19 cellular contexts compared by ENCODE assay signal in the genomic region with DNA sequence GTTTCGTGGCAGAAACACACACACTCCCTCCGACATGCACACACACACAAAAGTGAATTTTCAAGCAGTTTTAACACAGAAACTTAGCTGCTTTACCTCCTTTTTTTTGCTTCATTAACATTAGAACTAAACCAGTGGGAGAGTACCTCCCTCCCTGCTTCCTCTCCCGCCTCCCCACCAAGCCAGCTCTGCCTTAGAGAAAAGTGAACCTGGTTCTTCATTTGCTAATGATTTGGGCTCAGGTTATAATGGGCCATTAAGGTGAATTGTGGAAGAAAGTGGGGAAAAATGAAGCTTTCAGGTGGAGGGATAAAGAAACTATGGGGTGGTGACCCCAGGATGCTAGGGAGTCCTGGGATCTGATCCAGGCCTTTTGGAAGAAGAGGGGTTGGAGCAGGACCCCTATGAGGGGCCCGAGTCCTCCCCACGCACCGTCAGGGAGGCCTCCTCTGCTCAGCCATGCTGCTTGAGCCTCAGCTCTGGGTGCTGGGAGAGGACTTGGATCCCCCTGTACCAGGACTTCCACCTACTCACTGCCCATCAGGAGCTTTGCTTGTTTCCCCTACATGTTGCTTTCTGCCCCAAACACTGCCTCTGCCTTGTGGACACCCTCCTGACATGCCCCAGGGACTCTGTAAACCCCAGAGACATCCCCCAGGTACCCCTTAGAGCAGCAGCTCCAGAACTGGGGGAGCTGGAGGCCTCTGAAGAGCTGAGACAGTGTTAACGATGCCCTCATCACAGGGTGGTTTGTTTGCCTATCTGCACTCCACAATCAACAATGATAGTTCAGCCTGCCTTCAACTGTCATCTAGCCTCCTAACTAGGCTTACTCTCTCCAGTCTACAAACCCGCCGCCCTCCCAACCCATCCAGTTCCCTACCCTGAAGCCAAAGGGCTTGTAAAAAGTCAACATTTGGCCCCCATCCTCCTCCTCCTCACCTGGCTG. TPM values are rescaled to one million over a fixed set of nuclear protein-coding genes. Genes with fewer than 3 reads are reported as not detected.
DNase-seq lines count a peak whose midpoint lies in the region; ATAC-seq and TF ChIP-seq lines count a peak whose summit lies in the region.
"Had no signal": no experiment of that assay in that cellular context is flagged by ENCODE, and none has a peak within 500 bp of the region (broad histone marks: within the 10 kb centered on the region; RNA-seq: fewer than 3 reads in every experiment).

No MANE protein-coding gene starts in this region.

- H3K9me3 Mint-ChIP-seq in activated naive CD8-positive, alpha-beta T cell (ENCODE audit: low read depth): no peaks in the 10 kb centered on the region
- no peaks in the 10 kb centered on the region for H3K9me3 Mint-ChIP-seq in activated naive CD8-positive, alpha-beta T cell treated with anti-CD3 and anti-CD28 coated beads for 36 hours
- no peaks in the 10 kb centered on the region for H3K9me3 Mint-ChIP-seq in T-cell
- H3K9me3 Mint-ChIP-seq: neural crest cell, type B pancreatic cell had no signal

- no peaks in the 10 kb centered on the region for H3K27me3 ChIP-seq in iPS DF 6.9 (ENCODE audit: control insufficient read depth, insufficient read depth, low read length)
- no peaks in the 10 kb centered on the region for H3K27me3 ChIP-seq in upper lobe of right lung
- H3K27me3 ChIP-seq: dorsolateral prefrontal cortex, spleen had no signal

- H3K27me3 Mint-ChIP-seq in activated naive CD8-positive, alpha-beta T cell: no peaks in the 10 kb centered on the region
- H3K27me3 Mint-ChIP-seq in activated naive CD8-positive, alpha-beta T cell treated with anti-CD3 and anti-CD28 coated beads for 36 hours: no peaks in the 10 kb centered on the region
- no peaks in the 10 kb centered on the region for H3K27me3 Mint-ChIP-seq in T-cell

- H3K27ac ChIP-seq in iPS DF 6.9 (ENCODE audit: low read length) (peak overlapping the region; percentile 86), upper lobe of right lung (no peak overlapping the region)
- H3K27ac ChIP-seq: C4-2B, dorsolateral prefrontal cortex had no signal

- WGBS in iPS DF 6.9 (ENCODE audit: insufficient coverage, insufficient read length): no CpG with 5 or more reads among the region's 9 CpGs

- CTCF ChIA-PET in T-cell (lab: Charles Lee): interaction anchor here in 1 of 2 donors (1.0 kb wide), 1 partner anchor 20 kb away, joined by 3 read pairs; no protein-coding TSS in a partner anchor

- H3K4me1 Mint-ChIP-seq in activated naive CD8-positive, alpha-beta T cell (ENCODE audit: low read depth): peaks cover 9% of the 10 kb centered on the region
- no peaks in the 10 kb centered on the region for H3K4me1 Mint-ChIP-seq in activated naive CD8-positive, alpha-beta T cell treated with anti-CD3 and anti-CD28 coated beads for 36 hours
- H3K4me1 Mint-ChIP-seq in T-cell: peaks cover 0 to 9% (median 2%) of the 10 kb centered on the region in 3 donors
- H3K4me1 Mint-ChIP-seq: neural crest cell had no signal

- POLR2A ChIA-PET in T-cell (lab: Charles Lee): interaction anchor here in 1 of 2 donors (1.2 kb wide), 1 partner anchor 52 kb away, joined by 3 read pairs; no protein-coding TSS in a partner anchor

- no peaks in the 10 kb centered on the region for H3K9me3 ChIP-seq in iPS DF 6.9 (ENCODE audit: control insufficient read depth, insufficient read depth, low read length)
- no peaks in the 10 kb centered on the region for H3K9me3 ChIP-seq in upper lobe of right lung
- H3K9me3 ChIP-seq: A549, SK-N-SH, spleen had no signal

- H3K4me1 ChIP-seq in iPS DF 6.9 (ENCODE audit: control insufficient read depth, insufficient read depth, low read length) (peaks cover 11% of the 10 kb centered on the region), upper lobe of right lung (no peaks in the 10 kb centered on the region)
- H3K4me1 ChIP-seq: spleen had no signal

- H3K27ac Mint-ChIP-seq in activated naive CD8-positive, alpha-beta T cell: peak overlapping the region; percentile 85
- no peak overlapping the region for H3K27ac Mint-ChIP-seq in activated naive CD8-positive, alpha-beta T cell treated with anti-CD3 and anti-CD28 coated beads for 36 hours
- H3K27ac Mint-ChIP-seq in T-cell: no peak overlapping the region

- no peak for TF ChIP-seq CTCF in upper lobe of right lung (IDR thresholded peaks at IDR 0.05)

- no peaks in the 10 kb centered on the region for H3K36me3 ChIP-seq in iPS DF 6.9 (ENCODE audit: control insufficient read depth, insufficient read depth, low read length)
- no peaks in the 10 kb centered on the region for H3K36me3 ChIP-seq in upper lobe of right lung
- H3K36me3 ChIP-seq: spleen had no signal

- H3K4me3 ChIP-seq in iPS DF 6.9 (ENCODE audit: low read length): no peak overlapping the region
- H3K4me3 ChIP-seq in upper lobe of right lung: no peak overlapping the region
- H3K4me3 ChIP-seq: A549, dorsolateral prefrontal cortex, spleen had no signal

- intact Hi-C loops in upper lobe of right lung (cut with DNase I): loop anchor here (10.0 kb wide), 1 partner anchor 228 kb away; no protein-coding TSS in a partner anchor

- ATAC-seq in T-cell (replicated peaks in 1 of 4): peak in 3 of 4 experiments; percentile 32 to 45 (median 34)
- ATAC-seq in upper lobe of right lung: peak; percentile 17
- no peak for ATAC-seq in GM19023 (IDR thresholded peaks at IDR 0.05; ENCODE audit: unreplicated experiment)
- ATAC-seq: A549, esophagus mucosa had no signal

- no peak overlapping the region for H3K4me3 Mint-ChIP-seq in activated naive CD8-positive, alpha-beta T cell
- no peak overlapping the region for H3K4me3 Mint-ChIP-seq in activated naive CD8-positive, alpha-beta T cell treated with anti-CD3 and anti-CD28 coated beads for 36 hours
- peak overlapping the region in 2 of 3 donors; percentile 22 to 26 for H3K4me3 Mint-ChIP-seq in T-cell
- H3K4me3 Mint-ChIP-seq: neural crest cell had no signal

- H3K36me3 Mint-ChIP-seq in activated naive CD8-positive, alpha-beta T cell: no peaks in the 10 kb centered on the region
- H3K36me3 Mint-ChIP-seq in activated naive CD8-positive, alpha-beta T cell treated with anti-CD3 and anti-CD28 coated beads for 36 hours: no peaks in the 10 kb centered on the region
- no peaks in the 10 kb centered on the region for H3K36me3 Mint-ChIP-seq in T-cell
- H3K36me3 Mint-ChIP-seq: type B pancreatic cell had no signal

- DNase-seq in activated naive CD8-positive, alpha-beta T cell treated with anti-CD3 and anti-CD28 coated beads for 36 hours: no peak
- DNase-seq in T-cell (no peak), iPS DF 6.9 (ENCODE audit: low read depth, low spot score) (no peak), upper lobe of right lung (no peak), cortex of kidney (lab: John Stamatoyannopoulos, UW) (no peak), NCI-H2196 (lab: John Stamatoyannopoulos, UW; ENCODE audit: unreplicated experiment) (no peak)
- DNase-seq: activated CD4-positive, alpha-beta T cell treated with anti-CD3 and anti-CD28 coated beads, Interleukin-2, amount 50 U/mL, for 1 hour; dorsolateral prefrontal cortex; mammary epithelial cell; NCI-H526 treated with DMSO at 0.1 percent for 48 hours; SK-N-SH; spleen had no signal

RNA-seq across cellular contexts. Expression of a gene that starts 6.5 kb away (rescaled TPM):
- 10 to 100 TPM; 29.7 to 31.5 TPM for total RNA-seq in activated naive CD8-positive, alpha-beta T cell treated with anti-CD3 and anti-CD28 coated beads for 36 hours
- 10 to 100 TPM; 51.3 to 63.0 (median 56.6) TPM for total RNA-seq in T-cell
- total RNA-seq in upper lobe of right lung: 41.7 TPM

Comparison
In these comparisons a context has a peak if more than half of its experiments do, and no peak if none do; other contexts are left out.
1. H3K4me3 Mint-ChIP-seq: peak in T-cell (2 of 3); none in activated naive CD8-positive, alpha-beta T cell (single experiment) and activated naive CD8-positive, alpha-beta T cell treated with anti-CD3 and anti-CD28 coated beads for 36 hours (single experiment).